8 cellular contexts compared by ENCODE assay signal in genomic region chr17:44363613-44364159, GRCh38. TPM values are rescaled to one million over a fixed set of nuclear protein-coding genes. Genes with fewer than 3 reads are reported as not detected.
A peak's percentile ranks its signal among the peaks of the same experiment; 100 is the strongest.
DNase-seq lines count a peak whose midpoint lies in the region; ATAC-seq and TF ChIP-seq lines count a peak whose summit lies in the region.

Gene FAM171A2, minus strand, starts transcription at chr17:44363853. Its CDS starts 139 bp downstream, at chr17:44363714.

- no peak for TF ChIP-seq POLR2A in Peyer's patch (IDR thresholded peaks at IDR 0.05)

- TF ChIP-seq EP300 in neural cell (conservative IDR thresholded peaks at IDR 0.05; ENCODE audit: poor library complexity, severe bottlenecking), result peak; percentile 46

- H3K9me2 ChIP-seq in neural cell (ENCODE audit: insufficient read depth, low read length), result no peaks in the 10 kb centered on the region

- peaks cover 51% of the 10 kb centered on the region for H3K79me2 ChIP-seq in neural cell (replicated peaks; ENCODE audit: insufficient read depth, low read length)

- H4K20me1 ChIP-seq in neural cell (ENCODE audit: insufficient read depth), result peaks cover 36% of the 10 kb centered on the region

- H3K9ac ChIP-seq in neural cell (ENCODE audit: low read length), result peak within 1 kb of the TSS; percentile 98

- H3K27me3 ChIP-seq in Peyer's patch (peaks cover 0 to 12% of the 10 kb centered on the region in 2 donors), neural cell (ENCODE audit: insufficient read depth, low read depth, low read length) (no peaks in the 10 kb centered on the region), thoracic aorta (replicated peaks; ENCODE audit: insufficient read depth) (peaks cover 5% of the 10 kb centered on the region)

- ATAC-seq in thoracic aorta (ENCODE audit: insufficient number of reproducible peaks, low FRiP score, low read depth) (peak; percentile 42), HG02840 (IDR thresholded peaks at IDR 0.05; ENCODE audit: low FRiP score, unreplicated experiment) (no peak)

- no peaks in the 10 kb centered on the region for H3K36me3 ChIP-seq in Peyer's patch
- H3K36me3 ChIP-seq in neural cell (ENCODE audit: insufficient read depth, low read length), result no peaks in the 10 kb centered on the region
- H3K36me3 ChIP-seq in thoracic aorta, result no peaks in the 10 kb centered on the region

- DNase-seq in GM03348 (ENCODE audit: low spot score) (peak; percentile 95), HK-2 (ENCODE audit: unreplicated experiment) (peak; percentile 67), Peyer's patch (peak in 2 of 3 donors; percentile 32 to 73), fibroblast of villous mesenchyme (ENCODE audit: low read depth) (peak; percentile 39), thoracic aorta (ENCODE audit: low spot score) (no peak)
- peak; percentile 53 for DNase-seq in activated effector memory CD4-positive, alpha-beta T cell treated with Interleukin-2 at 50 U/mL for 16 hours

- peak within 1 kb of the TSS; percentile 57 for H2AFZ ChIP-seq in neural cell (ENCODE audit: low read depth, low read length)

- H3K4me1 ChIP-seq in Peyer's patch (peaks cover 0 to 12% (median 10%) of the 10 kb centered on the region in 4 donors), thoracic aorta (ENCODE audit: control insufficient read depth in 1 of 2, low read depth in 2 of 2) (peaks cover 7 to 10% of the 10 kb centered on the region in 2 donors)

- H3K9me3 ChIP-seq in Peyer's patch, result no peaks in the 10 kb centered on the region
- no peaks in the 10 kb centered on the region for H3K9me3 ChIP-seq in neural cell (ENCODE audit: low read length)
- no peaks in the 10 kb centered on the region for H3K9me3 ChIP-seq in thoracic aorta

- H3K4me3 ChIP-seq in Peyer's patch (peak within 1 kb of the TSS; percentile 50 to 67 (median 64)), fibroblast of villous mesenchyme (ENCODE audit: low read depth, low read length) (peak within 1 kb of the TSS; percentile 73), neural cell (ENCODE audit: low read length) (peak within 1 kb of the TSS; percentile 95), thoracic aorta (peak within 1 kb of the TSS; percentile 90)

- H3K4me2 ChIP-seq in neural cell (ENCODE audit: low read length), result peak within 1 kb of the TSS; percentile 78

- peak; percentile 51 to 93 (median 62) for TF ChIP-seq CTCF in Peyer's patch (IDR thresholded peaks at IDR 0.05)
- peak; percentile 30 for TF ChIP-seq CTCF in fibroblast of villous mesenchyme (IDR thresholded peaks at IDR 0.05; ENCODE audit: insufficient read depth, low read depth, low read length)
- TF ChIP-seq CTCF in neural cell (IDR thresholded peaks at IDR 0.05; ENCODE audit: poor library complexity, severe bottlenecking), result peak; percentile 73
- TF ChIP-seq CTCF in thoracic aorta (IDR thresholded peaks at IDR 0.05), result peak; percentile 48

- H3F3A ChIP-seq in neural cell (ENCODE audit: insufficient read depth, low read length, poor library complexity, severe bottlenecking), result no peaks in the 10 kb centered on the region

- H3K27ac ChIP-seq in Peyer's patch (peak within 1 kb of the TSS in 1 of 4 donors; percentile 49), neural cell (ENCODE audit: low read length) (peak within 1 kb of the TSS; percentile 91), thoracic aorta (no peak within 1 kb of the TSS)

- TF ChIP-seq RAD21 in neural cell (conservative IDR thresholded peaks at IDR 0.05), result no peak

TF ChIP-seq in neural cell, 6 proteins besides CTCF, POLR2A, EP300 and RAD21:
- TF ChIP-seq EZH2 (IDR thresholded peaks at IDR 0.05; ENCODE audit: borderline replicate concordance, insufficient read depth, low read length, poor library complexity, severe bottlenecking) (no peak), MXI1 (conservative IDR thresholded peaks at IDR 0.05; ENCODE audit: poor library complexity, severe bottlenecking) (peak; percentile 45), POLR2AphosphoS5 (IDR thresholded peaks at IDR 0.05) (peak; percentile 94), TAF1 (IDR thresholded peaks at IDR 0.05; ENCODE audit: low read depth) (no peak), SMC3 (conservative IDR thresholded peaks at IDR 0.05; ENCODE audit: poor library complexity) (peak; percentile 43)
- TF ChIP-seq, protein P1, sequence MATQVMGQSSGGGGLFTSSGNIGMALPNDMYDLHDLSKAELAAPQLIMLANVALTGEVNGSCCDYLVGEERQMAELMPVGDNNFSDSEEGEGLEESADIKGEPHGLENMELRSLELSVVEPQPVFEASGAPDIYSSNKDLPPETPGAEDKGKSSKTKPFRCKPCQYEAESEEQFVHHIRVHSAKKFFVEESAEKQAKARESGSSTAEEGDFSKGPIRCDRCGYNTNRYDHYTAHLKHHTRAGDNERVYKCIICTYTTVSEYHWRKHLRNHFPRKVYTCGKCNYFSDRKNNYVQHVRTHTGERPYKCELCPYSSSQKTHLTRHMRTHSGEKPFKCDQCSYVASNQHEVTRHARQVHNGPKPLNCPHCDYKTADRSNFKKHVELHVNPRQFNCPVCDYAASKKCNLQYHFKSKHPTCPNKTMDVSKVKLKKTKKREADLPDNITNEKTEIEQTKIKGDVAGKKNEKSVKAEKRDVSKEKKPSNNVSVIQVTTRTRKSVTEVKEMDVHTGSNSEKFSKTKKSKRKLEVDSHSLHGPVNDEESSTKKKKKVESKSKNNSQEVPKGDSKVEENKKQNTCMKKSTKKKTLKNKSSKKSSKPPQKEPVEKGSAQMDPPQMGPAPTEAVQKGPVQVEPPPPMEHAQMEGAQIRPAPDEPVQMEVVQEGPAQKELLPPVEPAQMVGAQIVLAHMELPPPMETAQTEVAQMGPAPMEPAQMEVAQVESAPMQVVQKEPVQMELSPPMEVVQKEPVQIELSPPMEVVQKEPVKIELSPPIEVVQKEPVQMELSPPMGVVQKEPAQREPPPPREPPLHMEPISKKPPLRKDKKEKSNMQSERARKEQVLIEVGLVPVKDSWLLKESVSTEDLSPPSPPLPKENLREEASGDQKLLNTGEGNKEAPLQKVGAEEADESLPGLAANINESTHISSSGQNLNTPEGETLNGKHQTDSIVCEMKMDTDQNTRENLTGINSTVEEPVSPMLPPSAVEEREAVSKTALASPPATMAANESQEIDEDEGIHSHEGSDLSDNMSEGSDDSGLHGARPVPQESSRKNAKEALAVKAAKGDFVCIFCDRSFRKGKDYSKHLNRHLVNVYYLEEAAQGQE (IDR thresholded peaks at IDR 0.05; ENCODE audit: borderline replicate concordance), result no peak

RNA-seq across cellular contexts. Expression of gene FAM171A2, which starts in this region (rescaled TPM):
- total RNA-seq in Peyer's patch (1 to 10 TPM in 1 of 4 donors, under 1 TPM in 2, not detected in 1; 0.27 to 5.0 (median 0.88) TPM), fibroblast of villous mesenchyme (0.86 and 2.6 TPM in 2 replicates), thoracic aorta (under 1 TPM in 1 of 2 donors, not detected in 1; 0.63 TPM)
- polyA plus RNA-seq in neural cell, result 73.6 and 88.3 TPM in 2 replicates
- polyA minus RNA-seq in neural cell, result 73.7 and 102 TPM in 2 replicates

Comparison
In these comparisons a context has a peak if more than half of its experiments do, and no peak if none do; other contexts are left out.
1. Peak in ATAC-seq and H3K4me3 ChIP-seq in thoracic aorta; RNA of the gene not detected or under 1 TPM.